Comparison of ENCODE assay signal across 1 cellular context in genomic region chr3:172135185-172135584, GRCh38.
TF ChIP-seq lines count a peak whose summit lies in the region.

No MANE protein-coding gene starts in this region.

TF ChIP-seq in H1, 55 proteins besides CTCF, POLR2A, EP300 and RAD21:
- TF ChIP-seq EGR1 (IDR thresholded peaks at IDR 0.05; ENCODE audit: borderline replicate concordance, low read depth, low read length) = no peak
- no peak for TF ChIP-seq POU5F1 (IDR thresholded peaks at IDR 0.05; ENCODE audit: low read depth, low read length)
- no peak for TF ChIP-seq EZH2 (IDR thresholded peaks at IDR 0.05; ENCODE audit: low read depth, low read length, severe bottlenecking)
- no peak for TF ChIP-seq SP1 (IDR thresholded peaks at IDR 0.05; ENCODE audit: low read depth, low read length)
- TF ChIP-seq HDAC2 (IDR thresholded peaks at IDR 0.05; ENCODE audit: borderline replicate concordance in 1 of 2, low read depth in 2 of 2, low read length in 2 of 2) = no peak
- TF ChIP-seq NRF1 (IDR thresholded peaks at IDR 0.05; ENCODE audit: low read depth, low read length) = no peak
- no peak for TF ChIP-seq RBBP5 (IDR thresholded peaks at IDR 0.05; ENCODE audit: borderline replicate concordance, low read depth, low read length)
